ENCODE assay signal across 13 cellular contexts in the genomic region with DNA sequence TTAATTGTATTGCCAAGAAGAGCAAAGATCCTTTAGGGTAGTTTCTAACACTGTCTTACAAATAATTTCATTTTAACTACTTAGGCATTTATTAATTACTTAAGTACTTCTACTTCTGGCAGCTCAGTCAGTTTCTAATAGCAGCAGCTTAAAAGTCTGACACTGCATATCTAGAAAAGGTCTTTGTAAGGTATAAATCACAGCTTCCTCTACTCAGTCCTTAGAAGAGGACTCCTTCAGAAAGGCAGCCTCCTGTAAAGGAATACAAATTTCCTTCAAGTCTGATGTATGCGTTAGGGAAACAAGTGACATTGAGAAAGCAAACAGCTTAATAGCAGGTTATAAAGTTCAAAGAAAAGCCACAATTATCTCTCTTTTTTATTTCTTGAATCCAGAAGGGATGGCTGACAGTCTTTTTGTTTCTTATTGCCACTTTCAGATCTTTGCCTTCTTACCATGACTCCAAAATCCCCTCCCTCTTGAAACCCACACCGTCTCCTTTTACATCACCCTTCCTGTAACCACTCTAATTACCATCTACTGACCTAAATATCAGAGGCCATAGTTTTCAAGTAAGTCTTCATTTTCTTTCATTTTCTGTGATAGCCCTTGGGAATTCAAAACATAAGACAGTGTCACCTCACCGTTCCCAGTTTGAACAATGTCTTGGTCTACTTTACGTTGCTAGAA.
DNase-seq lines count a peak whose midpoint lies in the region; ATAC-seq and TF ChIP-seq lines count a peak whose summit lies in the region.
"Had no signal": no experiment of that assay in that cellular context is flagged by ENCODE, and none has a peak within 500 bp of the region (broad histone marks: within the 10 kb centered on the region; RNA-seq: fewer than 3 reads in every experiment).

No MANE protein-coding gene starts in this region.

- no peaks in the 10 kb centered on the region for H3K9me3 Mint-ChIP-seq in activated naive CD8-positive, alpha-beta T cell treated with anti-CD3 and anti-CD28 coated beads, Interleukin-2, amount 50 U/mL, for 24 hours
- no peaks in the 10 kb centered on the region for H3K9me3 Mint-ChIP-seq in activated naive CD8-positive, alpha-beta T cell treated with anti-CD3 and anti-CD28 coated beads for 36 hours

- H3K27me3 ChIP-seq in gastrocnemius medialis: no peaks in the 10 kb centered on the region
- H3K27me3 ChIP-seq: cardiac muscle cell had no signal

- no peak overlapping the region for H3K4me3 Mint-ChIP-seq in activated naive CD8-positive, alpha-beta T cell treated with anti-CD3 and anti-CD28 coated beads, Interleukin-2, amount 50 U/mL, for 24 hours
- H3K4me3 Mint-ChIP-seq in activated naive CD8-positive, alpha-beta T cell treated with anti-CD3 and anti-CD28 coated beads for 36 hours: no peak overlapping the region

- in situ Hi-C loops in gastrocnemius medialis (cut with MboI; ENCODE audit: low sequenced_read_pairs in 4 of 4): no loop called here

- TF ChIP-seq CTCF in gastrocnemius medialis (IDR thresholded peaks at IDR 0.05 in 4 of 5, conservative IDR thresholded peaks at IDR 0.05 in 1 of 5): no peak

- intact Hi-C loops in gastrocnemius medialis (cut with DNase I; ENCODE audit: low total_unique reads): no loop called here

- no peaks in the 10 kb centered on the region for H3K9me3 ChIP-seq in gastrocnemius medialis

- peaks cover 2% of the 10 kb centered on the region for H3K27me3 Mint-ChIP-seq in activated naive CD8-positive, alpha-beta T cell treated with anti-CD3 and anti-CD28 coated beads, Interleukin-2, amount 50 U/mL, for 24 hours
- peaks cover 3% of the 10 kb centered on the region for H3K27me3 Mint-ChIP-seq in activated naive CD8-positive, alpha-beta T cell treated with anti-CD3 and anti-CD28 coated beads for 36 hours

- peaks cover 4% of the 10 kb centered on the region for H3K4me1 Mint-ChIP-seq in activated naive CD8-positive, alpha-beta T cell treated with anti-CD3 and anti-CD28 coated beads, Interleukin-2, amount 50 U/mL, for 24 hours
- H3K4me1 Mint-ChIP-seq in activated naive CD8-positive, alpha-beta T cell treated with anti-CD3 and anti-CD28 coated beads for 36 hours: no peaks in the 10 kb centered on the region

- H3K4me1 ChIP-seq in gastrocnemius medialis: no peaks in the 10 kb centered on the region

- H3K36me3 Mint-ChIP-seq in activated naive CD8-positive, alpha-beta T cell treated with anti-CD3 and anti-CD28 coated beads, Interleukin-2, amount 50 U/mL, for 24 hours (ENCODE audit: low read depth): no peaks in the 10 kb centered on the region
- no peaks in the 10 kb centered on the region for H3K36me3 Mint-ChIP-seq in activated naive CD8-positive, alpha-beta T cell treated with anti-CD3 and anti-CD28 coated beads for 36 hours

- ATAC-seq in activated naive CD8-positive, alpha-beta T cell treated with anti-CD3 and anti-CD28 coated beads, Interleukin-2, amount 50 U/mL, for 24 hours: no peak
- ATAC-seq in HG02610 (IDR thresholded peaks at IDR 0.05; ENCODE audit: unreplicated experiment): peak; percentile 98
- ATAC-seq in HG03378 (IDR thresholded peaks at IDR 0.05; ENCODE audit: unreplicated experiment): peak; percentile 97
- no peak for ATAC-seq in gastrocnemius medialis

- no peak for TF ChIP-seq POLR2A in gastrocnemius medialis (IDR thresholded peaks at IDR 0.05)

- no peak for DNase-seq in activated naive CD8-positive, alpha-beta T cell treated with anti-CD3 and anti-CD28 coated beads, Interleukin-2, amount 50 U/mL, for 24 hours
- no peak for DNase-seq in activated naive CD8-positive, alpha-beta T cell treated with anti-CD3 and anti-CD28 coated beads for 36 hours
- DNase-seq in gastrocnemius medialis (no peak), HT-29 (ENCODE audit: low spot score) (no peak), mucosa of gallbladder (ENCODE audit: low spot score) (no peak)
- DNase-seq in stimulated activated naive CD4-positive, alpha-beta T cell treated with Interleukin-2 at 50 U/mL for 16 hours (lab: John Stamatoyannopoulos, UW): no peak
- DNase-seq: DMS 273 treated with DMSO at 0.1 percent for 48 hours, IMR-90 had no signal

- no peak overlapping the region for H3K27ac ChIP-seq in gastrocnemius medialis
- H3K27ac ChIP-seq: 22Rv1, cardiac muscle cell, VCaP had no signal

- H3K4me3 ChIP-seq in gastrocnemius medialis: no peak overlapping the region
- H3K4me3 ChIP-seq: cardiac muscle cell had no signal

- no peaks in the 10 kb centered on the region for H3K36me3 ChIP-seq in gastrocnemius medialis
- H3K36me3 ChIP-seq: cardiac muscle cell had no signal

- H3K27ac Mint-ChIP-seq in activated naive CD8-positive, alpha-beta T cell treated with anti-CD3 and anti-CD28 coated beads, Interleukin-2, amount 50 U/mL, for 24 hours: peak overlapping the region; percentile 28
- H3K27ac Mint-ChIP-seq in activated naive CD8-positive, alpha-beta T cell treated with anti-CD3 and anti-CD28 coated beads for 36 hours: no peak overlapping the region

Comparison
In these comparisons a context has a peak if more than half of its experiments do, and no peak if none do; other contexts are left out.
1. ATAC-seq: peak in HG02610 (single experiment) and HG03378 (single experiment); none in activated naive CD8-positive, alpha-beta T cell treated with anti-CD3 and anti-CD28 coated beads, Interleukin-2, amount 50 U/mL, for 24 hours (single experiment) and gastrocnemius medialis (0 of 2).